8 cellular contexts compared by ENCODE assay signal in genomic region chr19:19460258-19460731, GRCh38.
DNase-seq lines count a peak whose midpoint lies in the region; ATAC-seq and TF ChIP-seq lines count a peak whose summit lies in the region.

No MANE protein-coding gene starts in this region.

- H3K27me3 Mint-ChIP-seq in T-helper 2 cell treated with Interferon-gamma antibody and Interleukin-4, amounts not matched to agents 5 μg/mL and 100 μg/mL, for 36 hours (ENCODE audit: low read depth): no peaks in the 10 kb centered on the region
- H3K27me3 Mint-ChIP-seq in stimulated activated naive B cell treated with anti-CD40 and anti-IgM and Interleukin-4, amounts not matched to agents 10 μg/mL and 1 μg/mL and 100 μg/mL, for 72 hours: no peaks in the 10 kb centered on the region

- H3K4me3 ChIP-seq in foreskin fibroblast (ENCODE audit: low read depth in 1 of 2, low read length in 2 of 2): no peak overlapping the region

- TF ChIP-seq CTCF in foreskin fibroblast (IDR thresholded peaks at IDR 0.05; ENCODE audit: low read depth, low read length): no peak

- ATAC-seq in stimulated activated naive B cell treated with anti-CD40 and anti-IgM and Interleukin-4, amounts not matched to agents 10 μg/mL and 1 μg/mL and 100 μg/mL, for 72 hours (replicated peaks): peak; percentile 40 to 45
- ATAC-seq in HG03442 (IDR thresholded peaks at IDR 0.05; ENCODE audit: unreplicated experiment): no peak
- no peak for ATAC-seq in GM21576 (IDR thresholded peaks at IDR 0.05; ENCODE audit: unreplicated experiment)

- peaks cover 22% of the 10 kb centered on the region for H3K36me3 Mint-ChIP-seq in T-helper 2 cell treated with Interferon-gamma antibody and Interleukin-4, amounts not matched to agents 5 μg/mL and 100 μg/mL, for 36 hours (ENCODE audit: low read depth)
- peaks cover 13 to 35% of the 10 kb centered on the region in 2 donors for H3K36me3 Mint-ChIP-seq in stimulated activated naive B cell treated with anti-CD40 and anti-IgM and Interleukin-4, amounts not matched to agents 10 μg/mL and 1 μg/mL and 100 μg/mL, for 72 hours

- peak overlapping the region; percentile 94 for H3K27ac Mint-ChIP-seq in T-helper 2 cell treated with Interferon-gamma antibody and Interleukin-4, amounts not matched to agents 5 μg/mL and 100 μg/mL, for 36 hours
- H3K27ac Mint-ChIP-seq in stimulated activated naive B cell treated with anti-CD40 and anti-IgM and Interleukin-4, amounts not matched to agents 10 μg/mL and 1 μg/mL and 100 μg/mL, for 72 hours: peak overlapping the region; percentile 96

- peak; percentile 30 for DNase-seq in HCEC 1CT
- DNase-seq in T-helper 2 cell treated with Interferon-gamma antibody and Interleukin-4, amounts not matched to agents 5 μg/mL and 100 μg/mL, for 36 hours (ENCODE audit: low spot score): peak; percentile 21
- peak; percentile 14 to 31 for DNase-seq in foreskin fibroblast
- DNase-seq in stimulated activated naive B cell treated with anti-CD40 and anti-IgM and Interleukin-4, amounts not matched to agents 10 μg/mL and 1 μg/mL and 100 μg/mL, for 72 hours: no peak
- no peak for DNase-seq in OCI-M1 (lab: John Stamatoyannopoulos, UW)
- no peak for DNase-seq in NCI-H2081 treated with DMSO at 0.1 percent for 48 hours (lab: John Stamatoyannopoulos, UW)

- peaks cover 3% of the 10 kb centered on the region for H3K9me3 Mint-ChIP-seq in T-helper 2 cell treated with Interferon-gamma antibody and Interleukin-4, amounts not matched to agents 5 μg/mL and 100 μg/mL, for 36 hours
- H3K9me3 Mint-ChIP-seq in stimulated activated naive B cell treated with anti-CD40 and anti-IgM and Interleukin-4, amounts not matched to agents 10 μg/mL and 1 μg/mL and 100 μg/mL, for 72 hours: no peaks in the 10 kb centered on the region

- H3K4me1 Mint-ChIP-seq in T-helper 2 cell treated with Interferon-gamma antibody and Interleukin-4, amounts not matched to agents 5 μg/mL and 100 μg/mL, for 36 hours (ENCODE audit: low read depth): peaks cover 52% of the 10 kb centered on the region
- H3K4me1 Mint-ChIP-seq in stimulated activated naive B cell treated with anti-CD40 and anti-IgM and Interleukin-4, amounts not matched to agents 10 μg/mL and 1 μg/mL and 100 μg/mL, for 72 hours: peaks cover 65 to 82% of the 10 kb centered on the region in 2 donors

- peak overlapping the region; percentile 75 for H3K4me3 Mint-ChIP-seq in T-helper 2 cell treated with Interferon-gamma antibody and Interleukin-4, amounts not matched to agents 5 μg/mL and 100 μg/mL, for 36 hours
- H3K4me3 Mint-ChIP-seq in stimulated activated naive B cell treated with anti-CD40 and anti-IgM and Interleukin-4, amounts not matched to agents 10 μg/mL and 1 μg/mL and 100 μg/mL, for 72 hours: peak overlapping the region; percentile 75 to 86

Comparison
In these comparisons a context has a peak if more than half of its experiments do, and no peak if none do; other contexts are left out.
1. DNase-seq: peak in HCEC 1CT (single experiment), T-helper 2 cell treated with Interferon-gamma antibody and Interleukin-4, amounts not matched to agents 5 μg/mL and 100 μg/mL, for 36 hours (single experiment) and foreskin fibroblast (2 of 2); none in stimulated activated naive B cell treated with anti-CD40 and anti-IgM and Interleukin-4, amounts not matched to agents 10 μg/mL and 1 μg/mL and 100 μg/mL, for 72 hours (single experiment), OCI-M1 (single experiment) and NCI-H2081 treated with DMSO at 0.1 percent for 48 hours (single experiment).
2. ATAC-seq: peak in stimulated activated naive B cell treated with anti-CD40 and anti-IgM and Interleukin-4, amounts not matched to agents 10 μg/mL and 1 μg/mL and 100 μg/mL, for 72 hours (2 of 2); none in HG03442 (single experiment) and GM21576 (single experiment).